ENCODE assay signal across 23 cellular contexts in the genomic region with DNA sequence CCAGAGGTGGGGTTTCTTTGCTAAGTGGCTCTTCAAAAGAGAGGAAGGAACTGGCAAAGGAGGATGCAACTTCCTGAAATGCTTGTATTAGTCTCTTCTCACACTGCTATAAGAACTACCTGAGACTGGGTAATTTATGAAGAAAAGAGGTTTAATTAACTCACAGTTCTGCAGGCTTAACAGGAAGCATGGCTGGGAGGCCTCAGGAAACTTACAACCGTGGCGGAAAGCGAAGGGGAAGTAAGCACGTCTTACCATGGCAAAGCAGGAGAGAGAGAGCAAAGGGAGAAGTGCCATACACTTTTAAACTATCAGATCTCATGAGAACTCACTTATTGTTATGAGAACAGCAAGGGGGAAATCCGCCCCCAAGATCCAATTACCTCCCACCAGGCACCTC.
DNase-seq lines count a peak whose midpoint lies in the region; ATAC-seq, FAIRE-seq and TF ChIP-seq lines count a peak whose summit lies in the region.
"Had no signal": no experiment of that assay in that cellular context is flagged by ENCODE, and none has a peak within 500 bp of the region (broad histone marks: within the 10 kb centered on the region; RNA-seq: fewer than 3 reads in every experiment).

No MANE protein-coding gene starts in this region.

- H2AFZ ChIP-seq in astrocyte (ENCODE audit: low read depth, low read length), result no peak overlapping the region

- DNase-seq in GF-D8 (lab: John Stamatoyannopoulos, UW) (peak; percentile 31), RWPE2 (ENCODE audit: low spot score) (no peak), astrocyte (ENCODE audit: low read depth) (no peak), superior temporal gyrus (ENCODE audit: extremely low spot score) (no peak)
- DNase-seq in stimulated activated CD4-positive, alpha-beta T cell treated with anti-CD3 and anti-CD28 coated beads, Interleukin-1b, Interleukin-23, amount 100 ng/mL, for 48 hours, result no peak
- DNase-seq in naive thymus-derived CD4-positive, alpha-beta T cell, result no peak
- DNase-seq: Caco-2; CD4-positive, alpha-beta T cell; MG63; NCI-H1105 treated with DMSO at 0.1 percent for 48 hours; NCI-H1694; NCI-H2081 treated with DMSO at 0.1 percent for 48 hours; NCI-H446 treated with DMSO at 0.1 percent for 48 hours; NCI-H748 treated with DMSO at 0.1 percent for 48 hours; NK-92 treated with Interleukin-12 subunit alpha and Interleukin-12 subunit beta, amount 100 ng/mL, for 24 hours; T-helper 2 cell had no signal

- peaks cover 30% of the 10 kb centered on the region for H3K4me1 ChIP-seq in BLaER1
- no peaks in the 10 kb centered on the region for H3K4me1 ChIP-seq in RWPE2 (ENCODE audit: insufficient read depth, poor library complexity, severe bottlenecking)
- H3K4me1 ChIP-seq in astrocyte (ENCODE audit: insufficient read depth, low read length), result no peaks in the 10 kb centered on the region
- no peaks in the 10 kb centered on the region for H3K4me1 ChIP-seq in naive thymus-derived CD4-positive, alpha-beta T cell (ENCODE audit: control insufficient read depth in 2 of 2, insufficient read depth in 2 of 2, low read length in 2 of 2)
- H3K4me1 ChIP-seq: Caco-2 had no signal

- peak; percentile 79 for FAIRE-seq in astrocyte (lab: Jason Lieb, UNC)
- FAIRE-seq: GM12892, GM18507, HepG2 had no signal

- intact Hi-C loops in naive thymus-derived CD4-positive, alpha-beta T cell (cut with micrococcal nuclease), result no loop called here

- no peak overlapping the region for H3K4me3 ChIP-seq in BLaER1
- H3K4me3 ChIP-seq in RWPE2 (ENCODE audit: severe bottlenecking), result no peak overlapping the region
- no peak overlapping the region for H3K4me3 ChIP-seq in astrocyte (ENCODE audit: insufficient read depth, low read depth, low read length)
- no peak overlapping the region for H3K4me3 ChIP-seq in naive thymus-derived CD4-positive, alpha-beta T cell (ENCODE audit: low read length)
- H3K4me3 ChIP-seq: MG63 had no signal

- no peaks in the 10 kb centered on the region for H3K79me2 ChIP-seq in astrocyte (ENCODE audit: insufficient read depth, low read length)

- H4K20me1 ChIP-seq in BLaER1 (no peaks in the 10 kb centered on the region), astrocyte (ENCODE audit: insufficient read depth, low read length) (no peaks in the 10 kb centered on the region)

- peaks cover 4% of the 10 kb centered on the region for H3K9me3 Mint-ChIP-seq in astrocyte (ENCODE audit: unreplicated experiment)
- peaks cover 3 to 18% (median 9%) of the 10 kb centered on the region in 11 donors for H3K9me3 Mint-ChIP-seq in naive thymus-derived CD4-positive, alpha-beta T cell

- H3K36me3 ChIP-seq in BLaER1, result no peaks in the 10 kb centered on the region
- no peaks in the 10 kb centered on the region for H3K36me3 ChIP-seq in RWPE2 (ENCODE audit: low read depth)
- no peaks in the 10 kb centered on the region for H3K36me3 ChIP-seq in astrocyte (ENCODE audit: insufficient read depth, low read length)
- H3K36me3 ChIP-seq in naive thymus-derived CD4-positive, alpha-beta T cell (ENCODE audit: control insufficient read depth in 2 of 3, insufficient read depth in 3 of 3, low read length in 3 of 3), result no peaks in the 10 kb centered on the region
- H3K36me3 ChIP-seq: MG63 had no signal

- H3K36me3 Mint-ChIP-seq in astrocyte (ENCODE audit: low read depth, unreplicated experiment), result no peaks in the 10 kb centered on the region
- H3K36me3 Mint-ChIP-seq in naive thymus-derived CD4-positive, alpha-beta T cell, result peaks cover 0 to 6% (median 0%) of the 10 kb centered on the region in 5 donors

- TF ChIP-seq CTCF in RWPE2 (IDR thresholded peaks at IDR 0.05; ENCODE audit: poor library complexity, severe bottlenecking) (no peak), astrocyte (IDR thresholded peaks at IDR 0.05; ENCODE audit: insufficient read depth, low read depth, low read length) (no peak)

- H3K27ac Mint-ChIP-seq in astrocyte (ENCODE audit: unreplicated experiment), result no peak overlapping the region
- H3K27ac Mint-ChIP-seq in naive thymus-derived CD4-positive, alpha-beta T cell, result no peak overlapping the region
- H3K27ac Mint-ChIP-seq: B cell; CD4-positive, alpha-beta T cell had no signal

- no peak for ATAC-seq in RWPE2 (ENCODE audit: low read depth)
- ATAC-seq in naive thymus-derived CD4-positive, alpha-beta T cell, result no peak
- ATAC-seq: HepG2 had no signal

- no peaks in the 10 kb centered on the region for H3K27me3 ChIP-seq in BLaER1
- H3K27me3 ChIP-seq in RWPE2 (ENCODE audit: insufficient read depth, poor library complexity, severe bottlenecking), result no peaks in the 10 kb centered on the region
- H3K27me3 ChIP-seq in astrocyte (ENCODE audit: insufficient read depth, low read length), result no peaks in the 10 kb centered on the region
- H3K27me3 ChIP-seq in naive thymus-derived CD4-positive, alpha-beta T cell (ENCODE audit: control insufficient read depth in 2 of 2, insufficient read depth in 2 of 2, low read length in 2 of 2), result no peaks in the 10 kb centered on the region
- H3K27me3 ChIP-seq: MG63 had no signal

- CTCF ChIA-PET in naive thymus-derived CD4-positive, alpha-beta T cell (lab: Charles Lee), result no interaction called here

- peaks cover 37% of the 10 kb centered on the region for H3K9me3 ChIP-seq in BLaER1
- no peaks in the 10 kb centered on the region for H3K9me3 ChIP-seq in RWPE2 (ENCODE audit: severe bottlenecking)
- no peaks in the 10 kb centered on the region for H3K9me3 ChIP-seq in astrocyte (ENCODE audit: insufficient read depth, low read depth, low read length)
- H3K9me3 ChIP-seq in naive thymus-derived CD4-positive, alpha-beta T cell (ENCODE audit: control insufficient read depth in 2 of 3, low read length in 3 of 3), result no peaks in the 10 kb centered on the region
- H3K9me3 ChIP-seq: Caco-2, MG63 had no signal

- H3K4me2 ChIP-seq in BLaER1 (peak overlapping the region; percentile 33), astrocyte (ENCODE audit: low read length) (no peak overlapping the region)
- H3K4me2 ChIP-seq: KMS-11 had no signal

- H3K27me3 Mint-ChIP-seq in astrocyte (ENCODE audit: low read depth, unreplicated experiment), result no peaks in the 10 kb centered on the region
- H3K27me3 Mint-ChIP-seq in naive thymus-derived CD4-positive, alpha-beta T cell, result peaks cover 0 to 7% (median 2%) of the 10 kb centered on the region in 5 donors
- H3K27me3 Mint-ChIP-seq: B cell; CD4-positive, alpha-beta T cell had no signal

- H3K9ac ChIP-seq in BLaER1, result no peak overlapping the region
- H3K9ac ChIP-seq in astrocyte (ENCODE audit: low read length), result no peak overlapping the region
- H3K9ac ChIP-seq: KMS-11 had no signal

- no peak overlapping the region for H3K4me3 Mint-ChIP-seq in astrocyte (ENCODE audit: unreplicated experiment)
- H3K4me3 Mint-ChIP-seq in naive thymus-derived CD4-positive, alpha-beta T cell, result no peak overlapping the region
- H3K4me3 Mint-ChIP-seq: B cell; CD4-positive, alpha-beta T cell had no signal

- H3K4me1 Mint-ChIP-seq in astrocyte (ENCODE audit: low read depth, unreplicated experiment), result no peaks in the 10 kb centered on the region
- H3K4me1 Mint-ChIP-seq in naive thymus-derived CD4-positive, alpha-beta T cell, result peaks cover 0 to 6% (median 0%) of the 10 kb centered on the region in 7 donors
- H3K4me1 Mint-ChIP-seq: B cell had no signal

- H3K27ac ChIP-seq in BLaER1 (no peak overlapping the region), RWPE2 (ENCODE audit: poor library complexity, severe bottlenecking) (peak overlapping the region; percentile 44), astrocyte (ENCODE audit: low read depth, low read length) (no peak overlapping the region)
- no peak overlapping the region for H3K27ac ChIP-seq in naive thymus-derived CD4-positive, alpha-beta T cell (ENCODE audit: low read depth, low read length)
- H3K27ac ChIP-seq: KMS-11, RWPE1 had no signal

- POLR2A ChIA-PET in naive thymus-derived CD4-positive, alpha-beta T cell (lab: Charles Lee), result no interaction called here
